Comparison of ENCODE assay signal across 1 cellular context in genomic region chr14:85583311-85583710, GRCh38.
TF ChIP-seq lines count a peak whose summit lies in the region.

No MANE protein-coding gene starts in this region.

TF ChIP-seq in GM23338, 12 proteins besides CTCF, POLR2A, EP300 and RAD21 (continued from another document):
- no peak for TF ChIP-seq ZNF462 (CRISPR knock-in tag; IDR thresholded peaks at IDR 0.05)
- TF ChIP-seq STAT1 (IDR thresholded peaks at IDR 0.05; ENCODE audit: unreplicated experiment), result no peak
- TF ChIP-seq ZNF331 (CRISPR knock-in tag; IDR thresholded peaks at IDR 0.05; ENCODE audit: low read depth), result no peak
- TF ChIP-seq ETS1 (IDR thresholded peaks at IDR 0.05), result no peak
- TF ChIP-seq EZH2 (IDR thresholded peaks at IDR 0.05; ENCODE audit: low read depth, unreplicated experiment), result no peak
- no peak for TF ChIP-seq POLR2AphosphoS5 (IDR thresholded peaks at IDR 0.05; ENCODE audit: low read depth)
TF ChIP-seq in GM23338: peak in this region for 0.
